In the genomic region with DNA sequence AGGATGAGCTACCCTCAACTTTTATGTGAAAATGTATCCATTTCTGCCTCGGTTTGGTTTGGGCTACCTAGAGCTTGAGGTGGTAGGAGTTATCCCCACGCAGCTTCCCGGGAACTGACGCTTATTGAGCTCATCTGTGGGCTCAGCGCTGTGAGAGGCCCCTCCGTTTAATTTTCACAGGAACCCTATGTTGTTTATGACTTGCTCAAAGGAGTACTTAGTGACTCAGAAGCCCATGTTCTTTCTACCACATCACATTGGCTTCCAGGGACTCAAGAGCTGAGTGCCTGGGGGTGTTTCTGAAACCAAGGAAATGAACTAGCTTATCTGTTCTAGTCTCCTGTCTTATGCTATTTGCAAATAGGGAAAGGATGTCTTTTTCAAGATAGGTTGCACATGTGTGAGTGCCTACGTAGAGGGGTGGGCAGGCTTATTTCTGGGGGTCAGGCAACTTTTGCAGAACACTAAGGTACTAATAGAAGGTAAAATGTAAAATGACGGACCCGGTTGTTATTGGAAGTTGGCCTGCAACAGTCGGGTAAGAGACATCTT, we compare ENCODE assay signal across 8 cellular contexts. TPM values are rescaled to one million over a fixed set of nuclear protein-coding genes. Genes with fewer than 3 reads are reported as not detected.
DNase-seq lines count a peak whose midpoint lies in the region; ATAC-seq and TF ChIP-seq lines count a peak whose summit lies in the region.

No MANE protein-coding gene starts in this region.

- H3K4me3 ChIP-seq in NB4 (ENCODE audit: low read depth, low read length), result no peak overlapping the region

- TF ChIP-seq CTCF in NB4 (IDR thresholded peaks at IDR 0.05; ENCODE audit: low read depth, low read length), result no peak

- DNase-seq in Ammon's horn (ENCODE audit: low spot score), result peak; percentile 63
- peak; percentile 72 for DNase-seq in NB4 (ENCODE audit: low read depth)
- DNase-seq in amniotic epithelial cell (ENCODE audit: low read depth), result peak; percentile 97
- DNase-seq in renal cortical epithelial cell (ENCODE audit: low read depth), result peak; percentile 83
- DNase-seq in NCI-H2107 (lab: John Stamatoyannopoulos, UW), result no peak
- DNase-seq in effector CD8-positive, alpha-beta T cell (lab: John Stamatoyannopoulos, UW), result no peak

- ATAC-seq in HG03108 (IDR thresholded peaks at IDR 0.05; ENCODE audit: unreplicated experiment) (no peak), HG02870 (IDR thresholded peaks at IDR 0.05; ENCODE audit: unreplicated experiment) (no peak)

- no peak for TF ChIP-seq POLR2A in NB4 (IDR thresholded peaks at IDR 0.05; ENCODE audit: extremely low read depth, insufficient read length)

RNA-seq across cellular contexts. Expression of a gene that starts 40.5 kb away (rescaled TPM):
- 266 and 361 TPM in 2 replicates for total RNA-seq in renal cortical epithelial cell

Comparison
In these comparisons a context has a peak if more than half of its experiments do, and no peak if none do; other contexts are left out.
1. DNase-seq: peak in Ammon's horn (single experiment), NB4 (single experiment), amniotic epithelial cell (single experiment) and renal cortical epithelial cell (single experiment); none in NCI-H2107 (single experiment) and effector CD8-positive, alpha-beta T cell (single experiment).